8 cellular contexts compared by ENCODE assay signal in the genomic region with DNA sequence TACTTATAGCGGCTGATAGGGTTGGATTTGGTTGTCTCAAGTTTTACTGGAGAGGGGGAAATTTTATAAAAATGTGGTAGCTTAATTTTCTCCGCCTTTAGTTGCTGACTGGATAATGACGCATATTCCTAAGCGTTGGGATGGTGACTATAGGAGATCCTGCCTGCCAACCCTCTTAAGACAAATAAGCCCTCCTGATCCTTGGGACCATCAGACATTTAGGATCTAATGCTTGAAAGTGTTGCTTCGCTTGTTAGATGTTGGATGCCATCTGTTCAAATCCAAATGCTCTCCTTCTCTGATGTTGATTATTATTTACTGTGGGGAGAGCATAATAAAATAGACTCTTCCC. TPM values are rescaled to one million over a fixed set of nuclear protein-coding genes. Genes with fewer than 3 reads are reported as not detected.
DNase-seq lines count a peak whose midpoint lies in the region; ATAC-seq lines count a peak whose summit lies in the region.

No MANE protein-coding gene starts in this region.

- peak overlapping the region; percentile 86 to 98 (median 94) for H3K9ac ChIP-seq in BLaER1 treated with 17β-estradiol and CSF1 and Interleukin-3, amounts not matched to agents 10 nM and 100 nM

- POLR2A ChIA-PET in naive thymus-derived CD8-positive, alpha-beta T cell (lab: Charles Lee) = no interaction called here

- H3K4me3 ChIP-seq in BLaER1 treated with 17β-estradiol and CSF1 and Interleukin-3, amounts not matched to agents 10 nM and 100 nM = peak overlapping the region; percentile 80 to 100 (median 97)
- H3K4me3 ChIP-seq in MG63 = peak overlapping the region; percentile 91

- no peak for ATAC-seq in naive thymus-derived CD8-positive, alpha-beta T cell
- ATAC-seq in HG02885 (IDR thresholded peaks at IDR 0.05; ENCODE audit: poor library complexity, unreplicated experiment) (no peak), GM19035 (IDR thresholded peaks at IDR 0.05; ENCODE audit: unreplicated experiment) (no peak)

- peaks cover 19 to 47% (median 34%) of the 10 kb centered on the region in 10 experiments for H3K4me1 ChIP-seq in BLaER1 treated with 17β-estradiol and CSF1 and Interleukin-3, amounts not matched to agents 10 nM and 100 nM

- peaks cover 0 to 16% (median 0%) of the 10 kb centered on the region in 5 donors for H3K27me3 Mint-ChIP-seq in naive thymus-derived CD8-positive, alpha-beta T cell

- H4K20me1 ChIP-seq in BLaER1 treated with 17β-estradiol and CSF1 and Interleukin-3, amounts not matched to agents 10 nM and 100 nM = peaks cover 18 to 63% (median 52%) of the 10 kb centered on the region in 11 experiments; a peak in 21 of 22 replicates

- peak overlapping the region; percentile 80 to 98 (median 93) for H3K4me2 ChIP-seq in BLaER1 treated with 17β-estradiol and CSF1 and Interleukin-3, amounts not matched to agents 10 nM and 100 nM

- peak overlapping the region; percentile 74 to 98 (median 86) for H3K4me3 Mint-ChIP-seq in naive thymus-derived CD8-positive, alpha-beta T cell

- peak overlapping the region in 7 of 10 donors; percentile 15 to 96 (median 89) for H3K27ac Mint-ChIP-seq in naive thymus-derived CD8-positive, alpha-beta T cell

- no peaks in the 10 kb centered on the region for H3K36me3 Mint-ChIP-seq in naive thymus-derived CD8-positive, alpha-beta T cell

- H3K27ac ChIP-seq in BLaER1 treated with 17β-estradiol and CSF1 and Interleukin-3, amounts not matched to agents 10 nM and 100 nM = peak overlapping the region in 2 of 11 experiments; percentile 96 to 98; a peak in 1 of 22 replicates

- H3K27me3 ChIP-seq in BLaER1 treated with 17β-estradiol and CSF1 and Interleukin-3, amounts not matched to agents 10 nM and 100 nM = peaks cover 0 to 10% (median 7%) of the 10 kb centered on the region in 11 experiments; a peak in 5 of 22 replicates
- peaks cover 10% of the 10 kb centered on the region; the same call in 1 of the 2 replicates for H3K27me3 ChIP-seq in MG63

- no peaks in the 10 kb centered on the region for H3K9me3 ChIP-seq in BLaER1 treated with 17β-estradiol and CSF1 and Interleukin-3, amounts not matched to agents 10 nM and 100 nM (replicated peaks in 1 of 11)
- H3K9me3 ChIP-seq in MG63 = no peaks in the 10 kb centered on the region

- peak; percentile 19 for DNase-seq in MG63
- peak; percentile 19 for DNase-seq in cerebellum (ENCODE audit: low spot score)
- DNase-seq in naive thymus-derived CD8-positive, alpha-beta T cell = no peak
- no peak for DNase-seq in occipital lobe (lab: John Stamatoyannopoulos, UW)
- no peak for DNase-seq in activated CD4-positive, alpha-beta T cell treated with anti-CD3 and anti-CD28 coated beads, Interleukin-2, amount 50 U/mL, for 4 hours

- peaks cover 0 to 2% (median 0%) of the 10 kb centered on the region in 9 donors for H3K9me3 Mint-ChIP-seq in naive thymus-derived CD8-positive, alpha-beta T cell

- H3K36me3 ChIP-seq in BLaER1 treated with 17β-estradiol and CSF1 and Interleukin-3, amounts not matched to agents 10 nM and 100 nM = no peaks in the 10 kb centered on the region
- H3K36me3 ChIP-seq in MG63 = no peaks in the 10 kb centered on the region

- peaks cover 18 to 45% (median 34%) of the 10 kb centered on the region in 4 donors for H3K4me1 Mint-ChIP-seq in naive thymus-derived CD8-positive, alpha-beta T cell

RNA-seq across cellular contexts. Expression of a gene that starts 2.2 kb away (rescaled TPM):
- 13.8 and 14.5 TPM in 2 replicates for total RNA-seq in MG63 (2014; rRNA removed; shearing (Covaris generic); ENCODE audit: low replicate concordance)
- total RNA-seq in cerebellum = 90.5 TPM
- total RNA-seq in naive thymus-derived CD8-positive, alpha-beta T cell = 10 to 100 TPM; 19.8 to 24.7 TPM
- polyA plus RNA-seq in naive thymus-derived CD8-positive, alpha-beta T cell = 1 to 10 TPM in 1 of 3 donors, under 1 TPM in 2; 0.54 to 1.6 (median 0.74) TPM
- 251 TPM for total RNA-seq in occipital lobe

Comparison
In these comparisons a context has a peak if more than half of its experiments do, and no peak if none do; other contexts are left out.
1. DNase-seq: peak in MG63 (single experiment) and cerebellum (single experiment); none in naive thymus-derived CD8-positive, alpha-beta T cell (0 of 10), occipital lobe (single experiment) and activated CD4-positive, alpha-beta T cell treated with anti-CD3 and anti-CD28 coated beads, Interleukin-2, amount 50 U/mL, for 4 hours (0 of 2).